In the genomic region with DNA sequence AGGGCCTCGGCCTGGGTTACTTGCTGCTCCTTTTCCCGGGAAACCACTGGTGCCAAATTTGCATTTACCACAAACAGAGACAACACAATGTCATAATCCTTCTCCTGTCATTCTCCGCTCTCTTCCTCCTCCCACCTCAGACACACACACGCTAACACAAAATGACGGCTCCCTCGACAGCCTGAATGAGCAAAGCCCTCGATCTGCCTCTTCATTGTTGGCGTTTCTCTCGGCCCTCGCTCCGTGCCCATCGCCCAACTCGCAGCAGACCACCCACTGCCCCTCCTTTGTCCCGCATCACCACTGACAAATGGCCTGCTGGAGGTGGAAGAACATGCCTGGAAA, we compare ENCODE assay signal across 10 cellular contexts. TPM values are rescaled to one million over a fixed set of nuclear protein-coding genes. Genes with fewer than 3 reads are reported as not detected.
DNase-seq lines count a peak whose midpoint lies in the region; ATAC-seq lines count a peak whose summit lies in the region.
"Had no signal": no experiment of that assay in that cellular context is flagged by ENCODE, and none has a peak within 500 bp of the region (broad histone marks: within the 10 kb centered on the region; RNA-seq: fewer than 3 reads in every experiment).

No MANE protein-coding gene starts in this region.

- ATAC-seq in activated CD4-positive, alpha-beta T cell treated with anti-CD3 and anti-CD28 coated beads for 36 hours: no peak
- ATAC-seq in memory B cell (ENCODE audit: low read depth) (no peak), GM21786 (IDR thresholded peaks at IDR 0.05; ENCODE audit: unreplicated experiment) (no peak), GM21381 (IDR thresholded peaks at IDR 0.05; ENCODE audit: unreplicated experiment) (no peak)

- CTCF ChIA-PET in activated CD4-positive, alpha-beta T cell treated with anti-CD3 and anti-CD28 coated beads for 36 hours (lab: Charles Lee): no interaction called here

- H3K27me3 Mint-ChIP-seq in activated CD4-positive, alpha-beta T cell treated with anti-CD3 and anti-CD28 coated beads for 36 hours: peaks cover 6% of the 10 kb centered on the region
- peaks cover 15% of the 10 kb centered on the region for H3K27me3 Mint-ChIP-seq in activated T-helper 1 cell treated with anti-CD3 and anti-CD28 coated beads, Interleukin-12 subunit alpha, Interleukin-12 subunit beta, Interleukin-2, Interleukin-4 antibody, amounts not matched to agents 30 ng/mL and 10 ng/mL and 1 ng/mL, durations not matched to agents 14 hours and 24 hours and 36 hours (ENCODE audit: insufficient read depth)
- peaks cover 10% of the 10 kb centered on the region for H3K27me3 Mint-ChIP-seq in memory B cell

- peaks cover 25% of the 10 kb centered on the region for H3K4me1 Mint-ChIP-seq in activated CD4-positive, alpha-beta T cell treated with anti-CD3 and anti-CD28 coated beads for 36 hours
- H3K4me1 Mint-ChIP-seq in activated T-helper 1 cell treated with anti-CD3 and anti-CD28 coated beads, Interleukin-12 subunit alpha, Interleukin-12 subunit beta, Interleukin-2, Interleukin-4 antibody, amounts not matched to agents 30 ng/mL and 10 ng/mL and 1 ng/mL, durations not matched to agents 14 hours and 24 hours and 36 hours (ENCODE audit: low read depth): peaks cover 30% of the 10 kb centered on the region
- peaks cover 26% of the 10 kb centered on the region for H3K4me1 Mint-ChIP-seq in memory B cell

- POLR2A ChIA-PET in activated CD4-positive, alpha-beta T cell treated with anti-CD3 and anti-CD28 coated beads for 36 hours (lab: Charles Lee): interaction anchor here (0.6 kb wide), 1 partner anchor 308 kb away, joined by 3 read pairs; no protein-coding TSS in a partner anchor

- peak overlapping the region; percentile 34 for H3K4me3 Mint-ChIP-seq in activated CD4-positive, alpha-beta T cell treated with anti-CD3 and anti-CD28 coated beads for 36 hours
- H3K4me3 Mint-ChIP-seq in activated T-helper 1 cell treated with anti-CD3 and anti-CD28 coated beads, Interleukin-12 subunit alpha, Interleukin-12 subunit beta, Interleukin-2, Interleukin-4 antibody, amounts not matched to agents 30 ng/mL and 10 ng/mL and 1 ng/mL, durations not matched to agents 14 hours and 24 hours and 36 hours: peak overlapping the region; percentile 11
- peak overlapping the region; percentile 39 for H3K4me3 Mint-ChIP-seq in memory B cell

- H3K9me3 Mint-ChIP-seq in activated CD4-positive, alpha-beta T cell treated with anti-CD3 and anti-CD28 coated beads for 36 hours (ENCODE audit: low read depth): no peaks in the 10 kb centered on the region
- no peaks in the 10 kb centered on the region for H3K9me3 Mint-ChIP-seq in activated T-helper 1 cell treated with anti-CD3 and anti-CD28 coated beads, Interleukin-12 subunit alpha, Interleukin-12 subunit beta, Interleukin-2, Interleukin-4 antibody, amounts not matched to agents 30 ng/mL and 10 ng/mL and 1 ng/mL, durations not matched to agents 14 hours and 24 hours and 36 hours
- H3K9me3 Mint-ChIP-seq in memory B cell: no peaks in the 10 kb centered on the region

- no peak for DNase-seq in activated CD4-positive, alpha-beta T cell treated with anti-CD3 and anti-CD28 coated beads for 36 hours
- DNase-seq in activated CD4-positive, alpha-beta T cell treated with anti-CD3 and anti-CD28 coated beads, Interleukin-2, amount 50 U/mL, for 4 hours: no peak
- DNase-seq in activated T-helper 1 cell treated with anti-CD3 and anti-CD28 coated beads, Interleukin-12 subunit alpha, Interleukin-12 subunit beta, Interleukin-2, Interleukin-4 antibody, amounts not matched to agents 30 ng/mL and 10 ng/mL and 1 ng/mL, durations not matched to agents 14 hours and 24 hours and 36 hours (ENCODE audit: low spot score): no peak
- no peak for DNase-seq in memory B cell (ENCODE audit: low spot score in 2 of 2)
- DNase-seq in superior temporal gyrus (ENCODE audit: extremely low spot score): peak; percentile 30
- no peak for DNase-seq in NCI-H2029 (lab: John Stamatoyannopoulos, UW)
- DNase-seq: ACHN; activated CD4-positive, alpha-beta T cell treated with anti-CD3 and anti-CD28 coated beads for 1 hour had no signal

- H3K27ac Mint-ChIP-seq in activated CD4-positive, alpha-beta T cell treated with anti-CD3 and anti-CD28 coated beads for 36 hours: peak overlapping the region; percentile 25
- H3K27ac Mint-ChIP-seq in activated T-helper 1 cell treated with anti-CD3 and anti-CD28 coated beads, Interleukin-12 subunit alpha, Interleukin-12 subunit beta, Interleukin-2, Interleukin-4 antibody, amounts not matched to agents 30 ng/mL and 10 ng/mL and 1 ng/mL, durations not matched to agents 14 hours and 24 hours and 36 hours: no peak overlapping the region
- H3K27ac Mint-ChIP-seq in memory B cell: no peak overlapping the region

- intact Hi-C loops in activated CD4-positive, alpha-beta T cell treated with anti-CD3 and anti-CD28 coated beads for 36 hours (cut with DNase I, micrococcal nuclease): no loop called here
- intact Hi-C loops in activated T-helper 1 cell treated with anti-CD3 and anti-CD28 coated beads, Interleukin-12 subunit alpha, Interleukin-12 subunit beta, Interleukin-2, Interleukin-4 antibody, amounts not matched to agents 30 ng/mL and 10 ng/mL and 1 ng/mL, durations not matched to agents 14 hours and 24 hours and 36 hours (cut with micrococcal nuclease): loop anchor here (10.0 kb wide), 1 partner anchor 152 kb away; the partner anchor contains the start of gene NFAM1

- no peaks in the 10 kb centered on the region for H3K36me3 Mint-ChIP-seq in activated CD4-positive, alpha-beta T cell treated with anti-CD3 and anti-CD28 coated beads for 36 hours (ENCODE audit: low read depth)
- H3K36me3 Mint-ChIP-seq in activated T-helper 1 cell treated with anti-CD3 and anti-CD28 coated beads, Interleukin-12 subunit alpha, Interleukin-12 subunit beta, Interleukin-2, Interleukin-4 antibody, amounts not matched to agents 30 ng/mL and 10 ng/mL and 1 ng/mL, durations not matched to agents 14 hours and 24 hours and 36 hours (ENCODE audit: low read depth): peaks cover 2% of the 10 kb centered on the region
- peaks cover 2% of the 10 kb centered on the region for H3K36me3 Mint-ChIP-seq in memory B cell

RNA-seq across cellular contexts. Expression of gene TCF20, which starts 12.5 kb away (rescaled TPM):
- 10 to 100 TPM; 64.1 to 68.3 TPM for total RNA-seq in activated CD4-positive, alpha-beta T cell treated with anti-CD3 and anti-CD28 coated beads for 36 hours
- total RNA-seq in activated T-helper 1 cell treated with anti-CD3 and anti-CD28 coated beads, Interleukin-12 subunit alpha, Interleukin-12 subunit beta, Interleukin-2, Interleukin-4 antibody, amounts not matched to agents 30 ng/mL and 10 ng/mL and 1 ng/mL, durations not matched to agents 14 hours and 24 hours and 36 hours: 82.9 and 83.9 TPM in 2 replicates
